9 cellular contexts compared by ENCODE assay signal in genomic region chr14:73460691-73461127, GRCh38. TPM values are rescaled to one million over a fixed set of nuclear protein-coding genes. Genes with fewer than 3 reads are reported as not detected.
DNase-seq lines count a peak whose midpoint lies in the region; ATAC-seq, FAIRE-seq and TF ChIP-seq lines count a peak whose summit lies in the region.
"Had no signal": no experiment of that assay in that cellular context is flagged by ENCODE, and none has a peak within 500 bp of the region (broad histone marks: within the 10 kb centered on the region; RNA-seq: fewer than 3 reads in every experiment).

No MANE protein-coding gene starts in this region.

- 9 to 32% (median 30%) methylated on average over 2 of the region's 2 CpGs for WGBS in small intestine, 3 donors

- H3K4me1 ChIP-seq in OCI-LY7 (ENCODE audit: insufficient read depth, low read length, poor library complexity, severe bottlenecking) (peaks cover 73% of the 10 kb centered on the region), small intestine (ENCODE audit: control insufficient read depth in 2 of 2, insufficient read depth in 1 of 2, low read depth in 1 of 2, low read length in 1 of 2) (peaks cover 13% of the 10 kb centered on the region in 2 donors)

- H3K27me3 Mint-ChIP-seq in activated CD4-positive, alpha-beta T cell treated with anti-CD3 and anti-CD28 coated beads, Interleukin-2, amount 10 ng/mL, durations not matched to agents 24 days and 14 days = no peaks in the 10 kb centered on the region
- no peaks in the 10 kb centered on the region for H3K27me3 Mint-ChIP-seq in activated CD4-positive, alpha-beta T cell treated with anti-CD3 and anti-CD28 coated beads, Interleukin-2, amount 10 ng/mL, durations not matched to agents 7 days and 5 days

- peak overlapping the region; percentile 20 for H3K4me2 ChIP-seq in OCI-LY7 (ENCODE audit: low read length)

- no peaks in the 10 kb centered on the region for H3K9me2 ChIP-seq in OCI-LY7 (ENCODE audit: insufficient read depth, low read length)

- H3K36me3 Mint-ChIP-seq in activated CD4-positive, alpha-beta T cell treated with anti-CD3 and anti-CD28 coated beads, Interleukin-2, amount 10 ng/mL, durations not matched to agents 24 days and 14 days (ENCODE audit: low read depth) = peaks cover 7% of the 10 kb centered on the region
- peaks cover 3% of the 10 kb centered on the region for H3K36me3 Mint-ChIP-seq in activated CD4-positive, alpha-beta T cell treated with anti-CD3 and anti-CD28 coated beads, Interleukin-2, amount 10 ng/mL, durations not matched to agents 7 days and 5 days (ENCODE audit: low read depth)

- H3K4me3 Mint-ChIP-seq in activated CD4-positive, alpha-beta T cell treated with anti-CD3 and anti-CD28 coated beads, Interleukin-2, amount 10 ng/mL, durations not matched to agents 24 days and 14 days = no peak overlapping the region
- H3K4me3 Mint-ChIP-seq in activated CD4-positive, alpha-beta T cell treated with anti-CD3 and anti-CD28 coated beads, Interleukin-2, amount 10 ng/mL, durations not matched to agents 7 days and 5 days = no peak overlapping the region

- H3K36me3 ChIP-seq in OCI-LY7 (ENCODE audit: insufficient read depth, low read length) (no peaks in the 10 kb centered on the region), small intestine (ENCODE audit: control insufficient read depth in 2 of 2, insufficient read depth in 2 of 2, low read length in 2 of 2) (no peaks in the 10 kb centered on the region)
- H3K36me3 ChIP-seq: SJSA1 had no signal

- H3K9me3 ChIP-seq in OCI-LY7 (ENCODE audit: low read length) (no peaks in the 10 kb centered on the region), small intestine (ENCODE audit: control insufficient read depth, low read depth) (no peaks in the 10 kb centered on the region)
- H3K9me3 ChIP-seq: SJSA1 had no signal

- no peaks in the 10 kb centered on the region for H3K9me3 Mint-ChIP-seq in activated CD4-positive, alpha-beta T cell treated with anti-CD3 and anti-CD28 coated beads, Interleukin-2, amount 10 ng/mL, durations not matched to agents 24 days and 14 days
- no peaks in the 10 kb centered on the region for H3K9me3 Mint-ChIP-seq in activated CD4-positive, alpha-beta T cell treated with anti-CD3 and anti-CD28 coated beads, Interleukin-2, amount 10 ng/mL, durations not matched to agents 7 days and 5 days

- H2AFZ ChIP-seq in OCI-LY7 (ENCODE audit: low read length) = peak overlapping the region; percentile 81

- H3K79me2 ChIP-seq in OCI-LY7 (ENCODE audit: insufficient read depth, low read depth, low read length) = peaks cover 23% of the 10 kb centered on the region; the same call in 1 of the 2 replicates

- ATAC-seq in GM19324 (IDR thresholded peaks at IDR 0.05; ENCODE audit: low FRiP score, unreplicated experiment) = no peak

- peak overlapping the region; percentile 26 for H3K27ac Mint-ChIP-seq in activated CD4-positive, alpha-beta T cell treated with anti-CD3 and anti-CD28 coated beads, Interleukin-2, amount 10 ng/mL, durations not matched to agents 24 days and 14 days
- H3K27ac Mint-ChIP-seq in activated CD4-positive, alpha-beta T cell treated with anti-CD3 and anti-CD28 coated beads, Interleukin-2, amount 10 ng/mL, durations not matched to agents 7 days and 5 days = no peak overlapping the region

- no peak for FAIRE-seq in small intestine (lab: Jason Lieb, UNC)

- no peak for DNase-seq in activated CD4-positive, alpha-beta T cell treated with anti-CD3 and anti-CD28 coated beads, Interleukin-2, amount 10 ng/mL, durations not matched to agents 24 days and 14 days
- DNase-seq in activated CD4-positive, alpha-beta T cell treated with anti-CD3 and anti-CD28 coated beads, Interleukin-2, amount 10 ng/mL, durations not matched to agents 7 days and 5 days = no peak
- DNase-seq in OCI-LY7 (ENCODE audit: low spot score) = peak; percentile 37
- peak; percentile 64 for DNase-seq in epithelial cell of esophagus (ENCODE audit: low read depth)
- peak; percentile 55 for DNase-seq in small intestine
- no peak for DNase-seq in stimulated activated CD4-positive, alpha-beta T cell treated with anti-CD3 and anti-CD28 coated beads, Interleukin-4, amount 100 ng/mL, for 24 hours
- no peak for DNase-seq in hepatic stellate cell (ENCODE audit: low spot score)

- no peaks in the 10 kb centered on the region; the same call in 1 of the 2 replicates for H4K20me1 ChIP-seq in OCI-LY7 (ENCODE audit: insufficient read depth, low read length)

- TF ChIP-seq CTCF in OCI-LY7 (conservative IDR thresholded peaks at IDR 0.05; ENCODE audit: low read length) = no peak
- TF ChIP-seq CTCF in epithelial cell of esophagus (IDR thresholded peaks at IDR 0.05; ENCODE audit: insufficient read depth, low read depth, low read length, missing control alignments) = no peak

- intact Hi-C loops in activated CD4-positive, alpha-beta T cell treated with anti-CD3 and anti-CD28 coated beads, Interleukin-2, amount 10 ng/mL, durations not matched to agents 24 days and 14 days (cut with micrococcal nuclease) = loop anchor here (10.0 kb wide), 1 partner anchor 946 kb away; no protein-coding TSS in a partner anchor
- intact Hi-C loops in OCI-LY7 (cut with micrococcal nuclease; ENCODE audit: unreplicated experiment) = no loop called here

- H3K4me3 ChIP-seq in OCI-LY7 (ENCODE audit: low read depth, low read length, poor library complexity, severe bottlenecking) (no peak overlapping the region), epithelial cell of esophagus (ENCODE audit: low read length) (no peak overlapping the region), small intestine (ENCODE audit: low read depth in 1 of 2, low read length in 2 of 2) (no peak overlapping the region)
- H3K4me3 ChIP-seq: SJSA1 had no signal

- peaks cover 58% of the 10 kb centered on the region for H3K4me1 Mint-ChIP-seq in activated CD4-positive, alpha-beta T cell treated with anti-CD3 and anti-CD28 coated beads, Interleukin-2, amount 10 ng/mL, durations not matched to agents 24 days and 14 days
- peaks cover 51% of the 10 kb centered on the region for H3K4me1 Mint-ChIP-seq in activated CD4-positive, alpha-beta T cell treated with anti-CD3 and anti-CD28 coated beads, Interleukin-2, amount 10 ng/mL, durations not matched to agents 7 days and 5 days

- BruUV-seq in OCI-LY7 (replicated peaks; lab: Mats Ljungman, UMichigan) = no TSS peak

- no peaks in the 10 kb centered on the region for H3K27me3 ChIP-seq in small intestine (ENCODE audit: control insufficient read depth in 2 of 2, insufficient read depth in 2 of 2, low read length in 2 of 2)
- H3K27me3 ChIP-seq: SJSA1 had no signal

- CTCF ChIA-PET in activated CD4-positive, alpha-beta T cell treated with anti-CD3 and anti-CD28 coated beads, Interleukin-2, amount 10 ng/mL, durations not matched to agents 7 days and 5 days (lab: Charles Lee) = interaction anchor here (0.7 kb wide), 1 partner anchor 710 kb away, joined by 4 read pairs; no protein-coding TSS in a partner anchor
- CTCF ChIA-PET in OCI-LY7 (lab: Charles Lee; ENCODE audit: unreplicated experiment) = no interaction called here

- H3K27ac ChIP-seq in OCI-LY7 (ENCODE audit: low read depth, low read length, poor library complexity, severe bottlenecking) (no peak overlapping the region), small intestine (ENCODE audit: low read depth in 1 of 2, low read length in 1 of 2) (peak overlapping the region; percentile 36 to 70)
- H3K27ac ChIP-seq: SJSA1 had no signal

- POLR2A ChIA-PET in activated CD4-positive, alpha-beta T cell treated with anti-CD3 and anti-CD28 coated beads, Interleukin-2, amount 10 ng/mL, durations not matched to agents 7 days and 5 days (lab: Charles Lee) = no interaction called here
- POLR2A ChIA-PET in OCI-LY7 (lab: Charles Lee) = interaction anchor here (0.7 kb wide), 3 partner anchors 8 to 161 kb away, joined by 3 to 5 read pairs (median 3); no protein-coding TSS in a partner anchor

RNA-seq across cellular contexts. Expression of gene NUMB, which starts 2.4 kb away (rescaled TPM):
- 48.1 and 54.8 TPM in 2 replicates for total RNA-seq in activated CD4-positive, alpha-beta T cell treated with anti-CD3 and anti-CD28 coated beads, Interleukin-2, amount 10 ng/mL, durations not matched to agents 24 days and 14 days
- 10 to 100 TPM; 39.6 to 49.6 TPM for total RNA-seq in activated CD4-positive, alpha-beta T cell treated with anti-CD3 and anti-CD28 coated beads, Interleukin-2, amount 10 ng/mL, durations not matched to agents 7 days and 5 days
- total RNA-seq in OCI-LY7 (2014; rRNA removed; shearing (Covaris generic)) = 17.1 and 18.6 TPM in 2 replicates
- total RNA-seq in OCI-LY7 (2022) = 81.1 and 87.8 TPM in 2 replicates
- polyA plus RNA-seq in small intestine = 10 to 100 TPM; 38.5 to 69.6 (median 41.3) TPM

RNA-seq across cellular contexts. Expression of gene RIOX1, which starts 30.0 kb away (rescaled TPM):
- total RNA-seq in activated CD4-positive, alpha-beta T cell treated with anti-CD3 and anti-CD28 coated beads, Interleukin-2, amount 10 ng/mL, durations not matched to agents 24 days and 14 days = 23.8 and 24.0 TPM in 2 replicates
- 10 to 100 TPM; 20.2 to 20.9 TPM for total RNA-seq in activated CD4-positive, alpha-beta T cell treated with anti-CD3 and anti-CD28 coated beads, Interleukin-2, amount 10 ng/mL, durations not matched to agents 7 days and 5 days
- 33.5 and 36.4 TPM in 2 replicates for total RNA-seq in OCI-LY7 (2014; rRNA removed; shearing (Covaris generic))
- total RNA-seq in OCI-LY7 (2022) = 21.0 and 21.7 TPM in 2 replicates
- polyA plus RNA-seq in small intestine = 1 to 10 TPM; 5.4 to 7.4 (median 6.2) TPM

Comparison
In these comparisons a context has a peak if more than half of its experiments do, and no peak if none do; other contexts are left out.
1. DNase-seq: peak in OCI-LY7 (single experiment), epithelial cell of esophagus (single experiment) and small intestine (single experiment); none in activated CD4-positive, alpha-beta T cell treated with anti-CD3 and anti-CD28 coated beads, Interleukin-2, amount 10 ng/mL, durations not matched to agents 24 days and 14 days (single experiment), activated CD4-positive, alpha-beta T cell treated with anti-CD3 and anti-CD28 coated beads, Interleukin-2, amount 10 ng/mL, durations not matched to agents 7 days and 5 days (single experiment), stimulated activated CD4-positive, alpha-beta T cell treated with anti-CD3 and anti-CD28 coated beads, Interleukin-4, amount 100 ng/mL, for 24 hours (single experiment) and hepatic stellate cell (single experiment).